Comparison of ENCODE assay signal across 24 cellular contexts in genomic region chr1:28037946-28038345, GRCh38.
"Had no signal": no experiment of that assay in that cellular context is flagged by ENCODE, and none has a peak within 500 bp of the region (broad histone marks: within the 10 kb centered on the region; RNA-seq: fewer than 3 reads in every experiment).

No MANE protein-coding gene starts in this region.

- H3K9me3 Mint-ChIP-seq: activated CD8-positive, alpha-beta T cell treated with anti-CD3 and anti-CD28 coated beads for 36 hours; activated naive CD4-positive, alpha-beta T cell treated with anti-CD3 and anti-CD28 coated beads, Interleukin-2, amount 50 U/mL, for 24 hours; brain; central memory CD8-positive, alpha-beta T cell; naive B cell; stimulated activated effector memory CD8-positive, alpha-beta T cell treated with anti-CD3 and anti-CD28 coated beads, Interleukin-12 subunit alpha, Interleukin-12 subunit beta, amount 100 ng/mL, for 72 hours; stimulated activated naive CD8-positive, alpha-beta T cell treated with anti-CD3 and anti-CD28 coated beads, Interleukin-15, amount 100 ng/mL, for 72 hours; T-helper 1 cell treated with Interleukin-12 subunit alpha and Interleukin-12 subunit beta and Interleukin-4 antibody, amounts not matched to agents 30 μg/mL and 1 μg/mL, for 36 hours had no signal

- FAIRE-seq: colon, endothelial cell of umbilical vein had no signal

- H3K27ac ChIP-seq: heart left ventricle, lower lobe of right lung, right lobe of liver, skin epidermis, tibial nerve, uterus had no signal

- H3K4me3 Mint-ChIP-seq: activated CD8-positive, alpha-beta T cell treated with anti-CD3 and anti-CD28 coated beads for 36 hours; activated naive CD4-positive, alpha-beta T cell treated with anti-CD3 and anti-CD28 coated beads, Interleukin-2, amount 50 U/mL, for 24 hours; brain; central memory CD8-positive, alpha-beta T cell; naive B cell; stimulated activated effector memory CD8-positive, alpha-beta T cell treated with anti-CD3 and anti-CD28 coated beads, Interleukin-12 subunit alpha, Interleukin-12 subunit beta, amount 100 ng/mL, for 72 hours; stimulated activated naive CD8-positive, alpha-beta T cell treated with anti-CD3 and anti-CD28 coated beads, Interleukin-15, amount 100 ng/mL, for 72 hours; T-helper 1 cell treated with Interleukin-12 subunit alpha and Interleukin-12 subunit beta and Interleukin-4 antibody, amounts not matched to agents 30 μg/mL and 1 μg/mL, for 36 hours had no signal

- H3K27me3 ChIP-seq: heart left ventricle, right lobe of liver, tibial nerve, uterus had no signal

- H3K9me3 ChIP-seq: heart left ventricle, lower lobe of right lung, right lobe of liver, tibial nerve, uterus had no signal

- H3K4me1 ChIP-seq: heart left ventricle, lower lobe of right lung, right lobe of liver, tibial nerve, uterus had no signal

- H3K36me3 ChIP-seq: uterus had no signal

- H3K27ac Mint-ChIP-seq: activated CD8-positive, alpha-beta T cell treated with anti-CD3 and anti-CD28 coated beads for 36 hours; activated naive CD4-positive, alpha-beta T cell treated with anti-CD3 and anti-CD28 coated beads, Interleukin-2, amount 50 U/mL, for 24 hours; naive B cell; stimulated activated effector memory CD8-positive, alpha-beta T cell treated with anti-CD3 and anti-CD28 coated beads, Interleukin-12 subunit alpha, Interleukin-12 subunit beta, amount 100 ng/mL, for 72 hours; stimulated activated naive CD8-positive, alpha-beta T cell treated with anti-CD3 and anti-CD28 coated beads, Interleukin-15, amount 100 ng/mL, for 72 hours; T-helper 1 cell treated with Interleukin-12 subunit alpha and Interleukin-12 subunit beta and Interleukin-4 antibody, amounts not matched to agents 30 μg/mL and 1 μg/mL, for 36 hours had no signal

- H3K4me1 Mint-ChIP-seq: activated naive CD4-positive, alpha-beta T cell treated with anti-CD3 and anti-CD28 coated beads, Interleukin-2, amount 50 U/mL, for 24 hours; brain; central memory CD8-positive, alpha-beta T cell; stimulated activated effector memory CD8-positive, alpha-beta T cell treated with anti-CD3 and anti-CD28 coated beads, Interleukin-12 subunit alpha, Interleukin-12 subunit beta, amount 100 ng/mL, for 72 hours; stimulated activated naive CD8-positive, alpha-beta T cell treated with anti-CD3 and anti-CD28 coated beads, Interleukin-15, amount 100 ng/mL, for 72 hours had no signal

- H3K4me3 ChIP-seq: heart left ventricle, lower lobe of right lung, right lobe of liver, skin epidermis, tibial nerve, uterus had no signal

- H3K27me3 Mint-ChIP-seq: activated CD8-positive, alpha-beta T cell treated with anti-CD3 and anti-CD28 coated beads for 36 hours; activated naive CD4-positive, alpha-beta T cell treated with anti-CD3 and anti-CD28 coated beads, Interleukin-2, amount 50 U/mL, for 24 hours; brain; central memory CD8-positive, alpha-beta T cell; naive B cell; stimulated activated naive CD8-positive, alpha-beta T cell treated with anti-CD3 and anti-CD28 coated beads, Interleukin-15, amount 100 ng/mL, for 72 hours had no signal

- ATAC-seq: activated CD8-positive, alpha-beta T cell treated with anti-CD3 and anti-CD28 coated beads for 36 hours; heart left ventricle; left lobe of liver; lower lobe of right lung; right lobe of liver; stimulated activated effector memory CD8-positive, alpha-beta T cell treated with anti-CD3 and anti-CD28 coated beads, Interleukin-12 subunit alpha, Interleukin-12 subunit beta, amount 100 ng/mL, for 72 hours; stimulated activated naive CD8-positive, alpha-beta T cell treated with anti-CD3 and anti-CD28 coated beads, Interleukin-15, amount 100 ng/mL, for 72 hours had no signal

- DNase-seq: activated CD4-positive, alpha-beta T cell treated with anti-CD3 and anti-CD28 coated beads for 48 hours; activated CD8-positive, alpha-beta T cell treated with anti-CD3 and anti-CD28 coated beads for 36 hours; activated gamma-delta T cell treated with Interleukin-2 at 50 U/mL for 16 hours; anterior cingulate cortex; effector memory CD4-positive, alpha-beta T cell; heart left ventricle; kidney; lower lobe of right lung; naive B cell; nucleus accumbens; right lobe of liver; stimulated activated CD4-positive, alpha-beta T cell treated with anti-CD3 and anti-CD28 coated beads, Interleukin-1b, Interleukin-23, amount 100 ng/mL, for 48 hours; stimulated activated naive CD8-positive, alpha-beta T cell treated with anti-CD3 and anti-CD28 coated beads, Interleukin-15, amount 100 ng/mL, for 72 hours; uterus had no signal
